In the genomic region with DNA sequence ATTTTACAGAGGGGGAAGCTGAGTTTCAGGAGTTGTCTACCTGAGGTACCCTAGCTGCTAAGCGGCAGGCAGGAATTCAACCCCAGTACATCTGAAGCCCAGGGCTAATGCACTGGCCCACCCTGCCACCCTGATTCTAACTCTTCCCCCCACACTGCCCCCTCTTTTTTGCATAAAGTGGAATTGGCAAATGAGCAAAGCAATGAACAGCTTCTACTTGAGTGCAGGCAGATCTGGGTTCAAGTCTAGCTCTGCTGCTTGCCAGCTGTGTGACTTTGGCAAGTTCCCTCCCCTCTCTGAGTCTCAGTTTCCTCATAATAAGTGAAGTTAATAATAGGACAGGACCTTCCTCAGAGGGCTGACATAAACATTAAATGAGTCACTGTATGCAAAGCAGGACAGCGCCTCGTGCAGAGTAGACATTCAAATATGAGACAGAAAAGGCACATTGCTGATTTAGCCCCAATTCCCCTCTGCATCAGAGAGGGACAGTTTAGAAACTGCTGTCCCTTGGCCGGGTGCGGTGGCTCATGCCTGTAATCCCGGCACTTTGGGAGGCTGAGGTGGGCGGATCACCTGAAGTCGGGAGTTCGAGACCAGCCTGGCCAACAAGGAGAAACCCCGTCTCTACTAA, we compare ENCODE assay signal across 8 cellular contexts. TPM values are rescaled to one million over a fixed set of nuclear protein-coding genes. Genes with fewer than 3 reads are reported as not detected.
DNase-seq lines count a peak whose midpoint lies in the region; ATAC-seq, FAIRE-seq and TF ChIP-seq lines count a peak whose summit lies in the region.

No MANE protein-coding gene starts in this region.

- peaks cover 26% of the 10 kb centered on the region for H3K4me1 Mint-ChIP-seq in MCF 10A (ENCODE audit: insufficient read depth, unreplicated experiment)

- no peak for TF ChIP-seq CTCF in MCF 10A (IDR thresholded peaks at IDR 0.05; ENCODE audit: unreplicated experiment)
- no peak for TF ChIP-seq CTCF in mammary epithelial cell (conservative IDR thresholded peaks at IDR 0.05 in 1 of 2, IDR thresholded peaks at IDR 0.05 in 1 of 2; ENCODE audit: extremely low read depth in 1 of 2, insufficient read depth in 1 of 2, low read depth in 1 of 2, low read length in 2 of 2)
- TF ChIP-seq CTCF in fibroblast of villous mesenchyme (IDR thresholded peaks at IDR 0.05; ENCODE audit: insufficient read depth, low read depth, low read length), result no peak

- DNase-seq in MCF 10A (ENCODE audit: unreplicated experiment), result peak; percentile 46
- no peak for DNase-seq in mammary epithelial cell
- peak; percentile 21 for DNase-seq in RCC 7860 (ENCODE audit: low spot score)
- peak; percentile 58 for DNase-seq in fibroblast of villous mesenchyme (ENCODE audit: low read depth)
- no peak for DNase-seq in H4 (ENCODE audit: low spot score)
- no peak for DNase-seq in T-helper 9 cell
- DNase-seq in SHP77 (lab: John Stamatoyannopoulos, UW), result no peak

- H3K4me1 ChIP-seq in mammary epithelial cell (ENCODE audit: insufficient read depth, low read length), result peaks cover 36% of the 10 kb centered on the region

- peak; percentile 51 for ATAC-seq in HG02943 (IDR thresholded peaks at IDR 0.05; ENCODE audit: low read depth, unreplicated experiment)

- in situ Hi-C loops in mammary epithelial cell (cut with MboI; ENCODE audit: low sequenced_read_pairs in 2 of 2), result no loop called here

- CTCF ChIA-PET in MCF 10A (lab: Yijun Ruan, JAX), result interaction anchor here (0.7 to 2.8 kb wide), 3 partner anchors 11 to 37 kb away, joined by 3 to 18 read pairs (median 7); no protein-coding TSS in a partner anchor
- CTCF ChIA-PET in mammary epithelial cell (lab: Charles Lee; ENCODE audit: low non-redundant PET), result no interaction called here

- H3K9me3 ChIP-seq in mammary epithelial cell (replicated peaks; ENCODE audit: insufficient read depth, low read length), result no peaks in the 10 kb centered on the region

- H3K4me3 ChIP-seq in mammary epithelial cell (replicated peaks in 1 of 3; ENCODE audit: insufficient read depth in 1 of 3, low read depth in 2 of 3, low read length in 3 of 3), result no peak overlapping the region
- H3K4me3 ChIP-seq in fibroblast of villous mesenchyme (ENCODE audit: low read depth, low read length), result no peak overlapping the region

- H2AFZ ChIP-seq in mammary epithelial cell (ENCODE audit: low read depth, low read length), result no peak overlapping the region

- H3K27me3 ChIP-seq in mammary epithelial cell (ENCODE audit: insufficient read depth, low read length), result no peaks in the 10 kb centered on the region

- 92% methylated on average over 8 of the region's 10 CpGs for WGBS in mammary epithelial cell (ENCODE audit: low coverage, missing lambda C conversion rate)

- POLR2A ChIA-PET in MCF 10A (lab: Yijun Ruan, JAX), result no interaction called here

- no peaks in the 10 kb centered on the region for H3K9me3 Mint-ChIP-seq in MCF 10A (ENCODE audit: unreplicated experiment)

- no peak overlapping the region for H3K9ac ChIP-seq in mammary epithelial cell (ENCODE audit: insufficient read depth, low read length)

- H3K4me2 ChIP-seq in mammary epithelial cell (ENCODE audit: insufficient read depth, low read depth, low read length), result no peak overlapping the region

- no peak overlapping the region for H3K4me3 Mint-ChIP-seq in MCF 10A (ENCODE audit: unreplicated experiment)

- H3K79me2 ChIP-seq in mammary epithelial cell (ENCODE audit: insufficient read depth, low read length), result peaks cover 5% of the 10 kb centered on the region

- FAIRE-seq in RCC 7860 (lab: Jason Lieb, UNC), result no peak

- H4K20me1 ChIP-seq in mammary epithelial cell (ENCODE audit: insufficient read depth, low read length), result no peaks in the 10 kb centered on the region

- no peaks in the 10 kb centered on the region for H3K36me3 ChIP-seq in mammary epithelial cell (ENCODE audit: insufficient read depth, low read length)

- BruUV-seq in MCF 10A (replicated peaks; lab: Mats Ljungman, UMichigan) (no TSS peak), mammary epithelial cell (replicated peaks; lab: Mats Ljungman, UMichigan) (no TSS peak)

- H3K27ac Mint-ChIP-seq in MCF 10A (ENCODE audit: low read depth, unreplicated experiment), result no peak overlapping the region

- H3K27ac ChIP-seq in mammary epithelial cell (ENCODE audit: insufficient read depth, low read depth, low read length), result no peak overlapping the region

- no peaks in the 10 kb centered on the region for H3K27me3 Mint-ChIP-seq in MCF 10A (ENCODE audit: insufficient read depth, unreplicated experiment)

- H3K36me3 Mint-ChIP-seq in MCF 10A (ENCODE audit: insufficient read depth, unreplicated experiment), result no peaks in the 10 kb centered on the region

- dilution Hi-C loops in mammary epithelial cell (cut with HindIII; ENCODE audit: low sequenced_read_pairs), result no loop called here

- intact Hi-C loops in MCF 10A (cut with micrococcal nuclease) (no loop called here), mammary epithelial cell (cut with micrococcal nuclease) (no loop called here)

RNA-seq across cellular contexts. Expression of a gene that starts 4.7 kb away (rescaled TPM):
- total RNA-seq in MCF 10A (2022) (5.1 and 6.0 TPM in 2 replicates), mammary epithelial cell (10 to 100 TPM in 1 of 2 donors, 1 to 10 TPM in 1; 4.2 to 10.5 TPM), fibroblast of villous mesenchyme (6.4 and 10.4 TPM in 2 replicates)
- polyA plus RNA-seq in mammary epithelial cell, result 23.0 TPM
- polyA minus RNA-seq in mammary epithelial cell, result 9.3 TPM
- 7.9 and 11.3 TPM in 2 replicates for total RNA-seq in H4 (2014; rRNA removed; shearing (Covaris generic))

Comparison
In these comparisons a context has a peak if more than half of its experiments do, and no peak if none do; other contexts are left out.
1. DNase-seq: peak in MCF 10A (single experiment), RCC 7860 (single experiment) and fibroblast of villous mesenchyme (single experiment); none in mammary epithelial cell (single experiment), H4 (single experiment), T-helper 9 cell (single experiment) and SHP77 (0 of 2).